Comparison of ENCODE assay signal across 14 cellular contexts in genomic region chr10:3065622-3066021, GRCh38. TPM values are rescaled to one million over a fixed set of nuclear protein-coding genes. Genes with fewer than 3 reads are reported as not detected.
DNase-seq lines count a peak whose midpoint lies in the region; ATAC-seq and TF ChIP-seq lines count a peak whose summit lies in the region.
"Had no signal": no experiment of that assay in that cellular context is flagged by ENCODE, and none has a peak within 500 bp of the region (broad histone marks: within the 10 kb centered on the region; RNA-seq: fewer than 3 reads in every experiment).

No MANE protein-coding gene starts in this region.

- DNase-seq in activated naive CD4-positive, alpha-beta T cell treated with Interleukin-2 at 50 U/mL for 16 hours = no peak
- peak; percentile 35 for DNase-seq in NCI-H69 (lab: John Stamatoyannopoulos, UW)
- peak in 1 of 2 donors; percentile 72 for DNase-seq in cardiac muscle cell (ENCODE audit: low read depth in 1 of 2, low spot score in 1 of 2)
- DNase-seq in stimulated activated naive B cell treated with anti-CD40 and anti-IgM and Interleukin-4, amounts not matched to agents 10 μg/mL and 1 μg/mL and 100 μg/mL, for 72 hours = no peak
- no peak for DNase-seq in GM19238 (ENCODE audit: insufficient read length, low spot score)
- DNase-seq in dedifferentiated amniotic fluid mesenchymal stem cell (ENCODE audit: extremely low spot score) = no peak
- DNase-seq: islet precursor cell, NCI-H510A treated with DMSO at 0.1 percent for 48 hours, stomach, T1000 had no signal

- H3K4me3 Mint-ChIP-seq in activated naive CD4-positive, alpha-beta T cell treated with anti-CD3 and anti-CD28 coated beads, Interleukin-2, amount 50 U/mL, for 24 hours = peak overlapping the region; percentile 73
- H3K4me3 Mint-ChIP-seq in stimulated activated naive B cell treated with anti-CD40 and anti-IgM and Interleukin-4, amounts not matched to agents 10 μg/mL and 1 μg/mL and 100 μg/mL, for 72 hours = peak overlapping the region in 1 of 2 donors; percentile 55

- no peak for TF ChIP-seq CTCF in cardiac muscle cell (IDR thresholded peaks at IDR 0.05; ENCODE audit: low read depth, low read length)

- H3K4me1 ChIP-seq in cardiac muscle cell (ENCODE audit: low read depth) = peaks cover 28% of the 10 kb centered on the region

- no peaks in the 10 kb centered on the region for H3K9me3 Mint-ChIP-seq in activated naive CD4-positive, alpha-beta T cell treated with anti-CD3 and anti-CD28 coated beads, Interleukin-2, amount 50 U/mL, for 24 hours
- H3K9me3 Mint-ChIP-seq in stimulated activated naive B cell treated with anti-CD40 and anti-IgM and Interleukin-4, amounts not matched to agents 10 μg/mL and 1 μg/mL and 100 μg/mL, for 72 hours = no peaks in the 10 kb centered on the region

- H3K27ac Mint-ChIP-seq in activated naive CD4-positive, alpha-beta T cell treated with anti-CD3 and anti-CD28 coated beads, Interleukin-2, amount 50 U/mL, for 24 hours = no peak overlapping the region
- peak overlapping the region; percentile 39 for H3K27ac Mint-ChIP-seq in stimulated activated naive B cell treated with anti-CD40 and anti-IgM and Interleukin-4, amounts not matched to agents 10 μg/mL and 1 μg/mL and 100 μg/mL, for 72 hours

- H3K4me3 ChIP-seq in cardiac muscle cell = no peak overlapping the region

- H3K27me3 ChIP-seq in cardiac muscle cell = no peaks in the 10 kb centered on the region

- ATAC-seq in stimulated activated naive B cell treated with anti-CD40 and anti-IgM and Interleukin-4, amounts not matched to agents 10 μg/mL and 1 μg/mL and 100 μg/mL, for 72 hours (replicated peaks) = no peak
- ATAC-seq in HG02759 (IDR thresholded peaks at IDR 0.05; ENCODE audit: unreplicated experiment) = no peak
- ATAC-seq: HCT116 had no signal

- H3K9me3 ChIP-seq in cardiac muscle cell (ENCODE audit: low read depth) = no peaks in the 10 kb centered on the region
- H3K9me3 ChIP-seq: stomach had no signal

- peak overlapping the region; percentile 89 for H3K27ac ChIP-seq in cardiac muscle cell
- H3K27ac ChIP-seq: C4-2B had no signal

- H3K27me3 Mint-ChIP-seq in activated naive CD4-positive, alpha-beta T cell treated with anti-CD3 and anti-CD28 coated beads, Interleukin-2, amount 50 U/mL, for 24 hours = no peaks in the 10 kb centered on the region
- peaks cover 5 to 18% of the 10 kb centered on the region in 2 donors for H3K27me3 Mint-ChIP-seq in stimulated activated naive B cell treated with anti-CD40 and anti-IgM and Interleukin-4, amounts not matched to agents 10 μg/mL and 1 μg/mL and 100 μg/mL, for 72 hours

- H3K4me1 Mint-ChIP-seq in activated naive CD4-positive, alpha-beta T cell treated with anti-CD3 and anti-CD28 coated beads, Interleukin-2, amount 50 U/mL, for 24 hours = peaks cover 15% of the 10 kb centered on the region
- H3K4me1 Mint-ChIP-seq in stimulated activated naive B cell treated with anti-CD40 and anti-IgM and Interleukin-4, amounts not matched to agents 10 μg/mL and 1 μg/mL and 100 μg/mL, for 72 hours = peaks cover 20 to 41% of the 10 kb centered on the region in 2 donors

- H3K36me3 Mint-ChIP-seq in activated naive CD4-positive, alpha-beta T cell treated with anti-CD3 and anti-CD28 coated beads, Interleukin-2, amount 50 U/mL, for 24 hours = peaks cover 11% of the 10 kb centered on the region
- peaks cover 17 to 19% of the 10 kb centered on the region in 2 donors for H3K36me3 Mint-ChIP-seq in stimulated activated naive B cell treated with anti-CD40 and anti-IgM and Interleukin-4, amounts not matched to agents 10 μg/mL and 1 μg/mL and 100 μg/mL, for 72 hours

- H3K36me3 ChIP-seq in cardiac muscle cell = peaks cover 7% of the 10 kb centered on the region
- H3K36me3 ChIP-seq: stomach had no signal

RNA-seq across cellular contexts. Expression of gene PFKP, which starts 1.7 kb away (rescaled TPM):
- 639 and 805 TPM in 2 replicates for total RNA-seq in cardiac muscle cell
- 677 and 781 TPM in 2 replicates for polyA plus RNA-seq in cardiac muscle cell
